8 cellular contexts compared by ENCODE assay signal in genomic region chr22:24133187-24133965, GRCh38. TPM values are rescaled to one million over a fixed set of nuclear protein-coding genes. Genes with fewer than 3 reads are reported as not detected.
DNase-seq lines count a peak whose midpoint lies in the region; ATAC-seq and TF ChIP-seq lines count a peak whose summit lies in the region.

No MANE protein-coding gene starts in this region.

- H3K9me3 ChIP-seq in A673 (ENCODE audit: low read depth, low read length, poor library complexity, severe bottlenecking) (no peaks in the 10 kb centered on the region), left lung (no peaks in the 10 kb centered on the region)

- ATAC-seq in left lung (peak; percentile 77), HG03159 (IDR thresholded peaks at IDR 0.05; ENCODE audit: unreplicated experiment) (no peak)

- H3K4me3 ChIP-seq in A673 (ENCODE audit: low read depth, low read length, poor library complexity, severe bottlenecking): no peak overlapping the region
- no peak overlapping the region for H3K4me3 ChIP-seq in left lung

- H3K27me3 ChIP-seq in A673 (replicated peaks; ENCODE audit: insufficient read depth, low read depth, low read length, poor library complexity): no peaks in the 10 kb centered on the region
- H3K27me3 ChIP-seq in left lung: no peaks in the 10 kb centered on the region

- TF ChIP-seq EP300 in Ishikawa (IDR thresholded peaks at IDR 0.05; ENCODE audit: borderline replicate concordance): no peak

- H3K27ac ChIP-seq in A673 (ENCODE audit: low read depth, low read length, poor library complexity, severe bottlenecking) (no peak overlapping the region), left lung (no peak overlapping the region)

- BruUV-seq in A673 (replicated peaks; lab: Mats Ljungman, UMichigan): no TSS peak

- H3K36me3 ChIP-seq in A673 (ENCODE audit: insufficient read depth, low read length, poor library complexity, severe bottlenecking): peaks cover 6% of the 10 kb centered on the region
- peaks cover 0 to 60% of the 10 kb centered on the region in 2 donors for H3K36me3 ChIP-seq in left lung

- 0 out of 2 replicates have a peak, but pooled peaks have one; percentile 16 for TF ChIP-seq CTCF in A673 (conservative IDR thresholded peaks at IDR 0.05; ENCODE audit: low read depth, low read length)
- TF ChIP-seq CTCF in left lung (IDR thresholded peaks at IDR 0.05): peak in 1 of 2 donors; percentile 19

- no peaks in the 10 kb centered on the region for H3K4me1 ChIP-seq in A673 (ENCODE audit: insufficient read depth, low read length, poor library complexity, severe bottlenecking)
- H3K4me1 ChIP-seq in left lung: peaks cover 19 to 20% of the 10 kb centered on the region in 2 donors

- POLR2A ChIA-PET in A673 (lab: Charles Lee; ENCODE audit: low non-redundant PET): no interaction called here

- CTCF ChIA-PET in A673 (lab: Charles Lee): interaction anchor here (0.6 kb wide), 2 partner anchors 289 to 389 kb away, joined by 3 read pairs; no protein-coding TSS in a partner anchor

- no peak for DNase-seq in A673 (ENCODE audit: low spot score)
- DNase-seq in amniotic epithelial cell (ENCODE audit: low read depth): peak; percentile 37
- DNase-seq in left lung: peak in 1 of 2 donors; percentile 70
- no peak for DNase-seq in NCI-H146 treated with DMSO at 0.1 percent for 48 hours (lab: John Stamatoyannopoulos, UW; ENCODE audit: unreplicated experiment)
- DNase-seq in AG20443 (ENCODE audit: low spot score): no peak
- no peak for DNase-seq in RPMI8226

- intact Hi-C loops in A673 (cut with micrococcal nuclease; ENCODE audit: unreplicated experiment): no loop called here
- intact Hi-C loops in left lung (cut with DNase I): no loop called here

- peak; percentile 33 for TF ChIP-seq RAD21 in Ishikawa (IDR thresholded peaks at IDR 0.05; ENCODE audit: low read depth)

TF ChIP-seq in Ishikawa, 13 proteins besides CTCF, POLR2A, EP300 and RAD21:
- TF ChIP-seq NFIC (IDR thresholded peaks at IDR 0.05): no peak

RNA-seq across cellular contexts. Expression of gene SUSD2, which starts 47.9 kb away (rescaled TPM):
- total RNA-seq in A673 (2021): 0.94 and 1.3 TPM in 2 replicates
- total RNA-seq in left lung: 100 to 1,000 TPM in 1 of 2 donors, 10 to 100 TPM in 1; 63.2 to 374 TPM

Comparison
In these comparisons a context has a peak if more than half of its experiments do, and no peak if none do; other contexts are left out.
1. RNA of gene SUSD2, which starts 47.9 kb away (total RNA-seq): 63.2 to 374 TPM in left lung; 0.94 to 1.3 TPM in A673; every median in the first group is over 10 times any median in the second.